Comparison of ENCODE assay signal across 9 cellular contexts in the genomic region with DNA sequence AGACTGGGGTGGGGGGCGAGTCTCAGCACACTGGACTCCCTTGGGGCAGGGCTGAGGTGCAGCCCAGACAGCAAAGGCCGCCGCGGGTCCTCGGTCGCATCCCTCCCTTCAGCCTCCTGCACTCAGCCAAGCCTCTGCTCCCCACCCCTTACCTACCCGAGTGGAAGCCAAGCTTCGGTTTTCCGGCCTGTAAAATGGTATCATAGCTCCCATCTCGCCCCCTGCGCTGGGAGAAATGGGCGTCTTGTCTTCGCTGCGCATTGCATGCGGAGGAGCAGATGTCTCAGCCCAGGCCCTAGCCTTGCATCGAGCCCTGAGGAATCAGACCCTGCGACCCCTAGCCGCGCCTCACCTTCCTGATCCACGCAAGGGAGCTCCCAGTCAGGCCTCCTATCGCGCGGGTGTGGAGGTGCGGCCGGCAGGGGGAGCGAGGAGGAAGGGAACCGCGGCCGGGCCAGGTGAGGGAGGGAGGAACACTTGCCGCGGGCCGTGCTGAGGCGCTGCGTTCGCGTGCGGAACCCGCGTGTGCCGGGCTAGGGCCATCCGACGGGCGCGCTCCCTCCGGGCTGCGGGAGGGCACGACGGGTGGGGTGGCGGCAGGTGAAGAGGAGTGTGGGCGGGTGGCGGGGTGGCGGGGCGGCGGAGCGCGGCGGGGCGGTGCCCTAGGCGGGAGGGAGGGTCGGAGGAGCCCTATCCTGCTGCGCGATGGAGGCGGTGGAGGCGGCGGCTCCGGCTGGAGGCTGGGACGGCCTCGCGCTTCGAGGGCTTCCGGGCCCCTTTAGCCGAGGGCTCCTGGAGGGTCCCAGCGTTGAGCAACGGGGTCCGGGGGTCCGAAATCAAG. TPM values are rescaled to one million over a fixed set of nuclear protein-coding genes. Genes with fewer than 3 reads are reported as not detected.
DNase-seq lines count a peak whose midpoint lies in the region; ATAC-seq and TF ChIP-seq lines count a peak whose summit lies in the region.
"Had no signal": no experiment of that assay in that cellular context is flagged by ENCODE, and none has a peak within 500 bp of the region (broad histone marks: within the 10 kb centered on the region; RNA-seq: fewer than 3 reads in every experiment).

No MANE protein-coding gene starts in this region.

- no peak overlapping the region for H4K8ac ChIP-seq in mesenchymal stem cell (ENCODE audit: low read length)

- H3K4me1 Mint-ChIP-seq in CD4-positive, CD25-positive, alpha-beta regulatory T cell: peaks cover 5 to 34% (median 14%) of the 10 kb centered on the region in 4 donors
- peaks cover 46% of the 10 kb centered on the region for H3K4me1 Mint-ChIP-seq in stimulated activated naive CD8-positive, alpha-beta T cell treated with anti-CD3 and anti-CD28 coated beads, Interleukin-15, amount 100 ng/mL, for 72 hours

- H3K27ac Mint-ChIP-seq in CD4-positive, CD25-positive, alpha-beta regulatory T cell: no peak overlapping the region
- H3K27ac Mint-ChIP-seq in stimulated activated naive CD8-positive, alpha-beta T cell treated with anti-CD3 and anti-CD28 coated beads, Interleukin-15, amount 100 ng/mL, for 72 hours: no peak overlapping the region

- no peak overlapping the region for H2BK15ac ChIP-seq in mesenchymal stem cell (ENCODE audit: low read depth, poor library complexity, severe bottlenecking)

- peaks cover 0 to 3% (median 0%) of the 10 kb centered on the region in 7 donors for H3K9me3 Mint-ChIP-seq in CD4-positive, CD25-positive, alpha-beta regulatory T cell
- H3K9me3 Mint-ChIP-seq in stimulated activated naive CD8-positive, alpha-beta T cell treated with anti-CD3 and anti-CD28 coated beads, Interleukin-15, amount 100 ng/mL, for 72 hours: no peaks in the 10 kb centered on the region

- H4K91ac ChIP-seq in mesenchymal stem cell (ENCODE audit: low read length): no peak overlapping the region

- H3K9ac ChIP-seq in HUES64 (ENCODE audit: low read depth, low read length) (no peak overlapping the region), mesenchymal stem cell (ENCODE audit: low read length) (no peak overlapping the region)

- H2AK5ac ChIP-seq in mesenchymal stem cell (ENCODE audit: low read length, severe bottlenecking): no peak overlapping the region

- H3K9me3 ChIP-seq in CD4-positive, CD25-positive, alpha-beta regulatory T cell (ENCODE audit: control insufficient read depth in 2 of 2, low read length in 2 of 2): no peaks in the 10 kb centered on the region
- H3K9me3 ChIP-seq in HUES64 (ENCODE audit: insufficient read depth, low read depth, low read length) (no peaks in the 10 kb centered on the region), mesenchymal stem cell (ENCODE audit: control insufficient read depth, low read length) (no peaks in the 10 kb centered on the region)

- peaks cover 5% of the 10 kb centered on the region for H3K27me3 ChIP-seq in CD4-positive, CD25-positive, alpha-beta regulatory T cell (ENCODE audit: control insufficient read depth, insufficient read depth, low read length)
- H3K27me3 ChIP-seq in HUES64 (ENCODE audit: insufficient read depth, low read length) (peaks cover 98% of the 10 kb centered on the region), mesenchymal stem cell (ENCODE audit: control insufficient read depth in 1 of 2, insufficient read depth in 1 of 2, low read length in 2 of 2) (peaks cover 67 to 88% of the 10 kb centered on the region in 2 experiments)

- peaks cover 38% of the 10 kb centered on the region for H3K4me1 ChIP-seq in CD4-positive, CD25-positive, alpha-beta regulatory T cell (ENCODE audit: control insufficient read depth, insufficient read depth, low read length, poor library complexity, severe bottlenecking)
- peaks cover 3% of the 10 kb centered on the region; the same call in 1 of the 2 replicates for H3K4me1 ChIP-seq in HUES64 (ENCODE audit: insufficient read depth, low read length)
- H3K4me1 ChIP-seq in mesenchymal stem cell (ENCODE audit: control insufficient read depth, insufficient read depth, low read depth, low read length): peaks cover 34% of the 10 kb centered on the region

- no peak overlapping the region for H2BK12ac ChIP-seq in mesenchymal stem cell (ENCODE audit: low read length in 2 of 2)

- no peaks in the 10 kb centered on the region for H3K36me3 Mint-ChIP-seq in CD4-positive, CD25-positive, alpha-beta regulatory T cell

- no peaks in the 10 kb centered on the region for H3K79me1 ChIP-seq in mesenchymal stem cell (replicated peaks; ENCODE audit: low read length, poor library complexity, severe bottlenecking)

- WGBS in HUES64: 5% methylated on average over 76 of the region's 76 CpGs
- WGBS in mesenchymal stem cell: 7% methylated on average over 52 of the region's 76 CpGs

- no peak overlapping the region for H2AFZ ChIP-seq in mesenchymal stem cell (ENCODE audit: low read depth, low read length)

- H2BK5ac ChIP-seq in mesenchymal stem cell (ENCODE audit: low read depth, low read length, poor library complexity, severe bottlenecking): no peak overlapping the region

- no peak overlapping the region for H3K4me3 ChIP-seq in CD4-positive, CD25-positive, alpha-beta regulatory T cell (ENCODE audit: low read depth, low read length)
- H3K4me3 ChIP-seq in HUES64 (ENCODE audit: low read length) (peak overlapping the region; percentile 27; the same call in 1 of the 2 replicates), cardiac fibroblast (replicated peaks in 1 of 2; ENCODE audit: low read depth in 2 of 2, low read length in 2 of 2) (no peak overlapping the region), mesenchymal stem cell (ENCODE audit: insufficient read depth in 1 of 2, low read depth in 1 of 2, low read length in 2 of 2) (no peak overlapping the region)

- no peak overlapping the region for H3K4ac ChIP-seq in mesenchymal stem cell (ENCODE audit: low read depth in 1 of 2, low read length in 2 of 2)

- no peak overlapping the region for H3K14ac ChIP-seq in mesenchymal stem cell (ENCODE audit: low read length in 2 of 2)

- H3K4me2 ChIP-seq in mesenchymal stem cell (ENCODE audit: low read length, poor library complexity, severe bottlenecking): peak overlapping the region; percentile 43

- H3K27ac ChIP-seq in CD4-positive, CD25-positive, alpha-beta regulatory T cell (ENCODE audit: insufficient read depth, low read length, poor library complexity, severe bottlenecking): no peak overlapping the region
- H3K27ac ChIP-seq in HUES64 (ENCODE audit: low read depth, low read length) (no peak overlapping the region), mesenchymal stem cell (ENCODE audit: low read length, poor library complexity, severe bottlenecking) (no peak overlapping the region)

- H3K27me3 Mint-ChIP-seq in CD4-positive, CD25-positive, alpha-beta regulatory T cell: peaks cover 54% of the 10 kb centered on the region
- H3K27me3 Mint-ChIP-seq in stimulated activated naive CD8-positive, alpha-beta T cell treated with anti-CD3 and anti-CD28 coated beads, Interleukin-15, amount 100 ng/mL, for 72 hours: peaks cover 86% of the 10 kb centered on the region

- peak; percentile 63 to 71 for ATAC-seq in CD4-positive, CD25-positive, alpha-beta regulatory T cell (ENCODE audit: low read depth in 2 of 2)
- peak; percentile 72 for ATAC-seq in stimulated activated naive CD8-positive, alpha-beta T cell treated with anti-CD3 and anti-CD28 coated beads, Interleukin-15, amount 100 ng/mL, for 72 hours
- no peak for ATAC-seq in HG03378 (IDR thresholded peaks at IDR 0.05; ENCODE audit: unreplicated experiment)

- no peak overlapping the region for H3K18ac ChIP-seq in mesenchymal stem cell (ENCODE audit: low read depth in 1 of 2, low read length in 2 of 2)

- peak; percentile 50 for TF ChIP-seq CTCF in cardiac fibroblast (IDR thresholded peaks at IDR 0.05; ENCODE audit: low read depth, low read length)

- H3K36me3 ChIP-seq in CD4-positive, CD25-positive, alpha-beta regulatory T cell (ENCODE audit: control insufficient read depth, insufficient read depth, low read length): no peaks in the 10 kb centered on the region
- H3K36me3 ChIP-seq in HUES64 (ENCODE audit: insufficient read depth, low read length): no peaks in the 10 kb centered on the region
- peaks cover 0 to 5% of the 10 kb centered on the region in 2 experiments for H3K36me3 ChIP-seq in mesenchymal stem cell (ENCODE audit: control insufficient read depth in 1 of 2, insufficient read depth in 2 of 2, low read depth in 1 of 2, low read length in 2 of 2)

- DNase-seq in CD4-positive, CD25-positive, alpha-beta regulatory T cell: peak; percentile 56 to 80 (median 72)
- peak; percentile 34 to 63 (median 51) for DNase-seq in activated CD4-positive, CD25-positive, alpha-beta regulatory T cell (lab: John Stamatoyannopoulos, UW)
- DNase-seq in cardiac fibroblast (ENCODE audit: low read depth in 2 of 2): peak; percentile 23 to 27
- DNase-seq in mesenchymal stem cell: peak; percentile 20
- DNase-seq in stimulated activated naive CD8-positive, alpha-beta T cell treated with anti-CD3 and anti-CD28 coated beads, Interleukin-15, amount 100 ng/mL, for 72 hours: peak; percentile 59 to 72
- DNase-seq in SW 1271 (lab: John Stamatoyannopoulos, UW): no peak

- no peak overlapping the region for H2BK120ac ChIP-seq in mesenchymal stem cell (ENCODE audit: low read depth, low read length)

- no peak overlapping the region for H3K23ac ChIP-seq in mesenchymal stem cell (ENCODE audit: low read length in 2 of 2)

- H3K4me3 Mint-ChIP-seq in CD4-positive, CD25-positive, alpha-beta regulatory T cell: peak overlapping the region in 3 of 4 donors; percentile 43 to 80 (median 76)
- H3K4me3 Mint-ChIP-seq in stimulated activated naive CD8-positive, alpha-beta T cell treated with anti-CD3 and anti-CD28 coated beads, Interleukin-15, amount 100 ng/mL, for 72 hours: peak overlapping the region; percentile 33 to 74

RNA-seq across cellular contexts. Expression of gene TBX1, which starts 4.1 kb away (rescaled TPM):
- total RNA-seq in CD4-positive, CD25-positive, alpha-beta regulatory T cell: not detected
- polyA plus RNA-seq in CD4-positive, CD25-positive, alpha-beta regulatory T cell: not detected
- 1.6 TPM for polyA plus RNA-seq in HUES64 (2013, experiment 1 of 2)
- 5.1 TPM for polyA plus RNA-seq in HUES64 (2013, experiment 2 of 2)
- 2.4 TPM for polyA plus RNA-seq in mesenchymal stem cell (2013, experiment 1 of 2)
- 2.5 TPM for polyA plus RNA-seq in mesenchymal stem cell (2013, experiment 2 of 2)

RNA-seq across cellular contexts. Expression of gene GP1BB, which starts 33.2 kb away (rescaled TPM):
- 6.4 TPM for total RNA-seq in CD4-positive, CD25-positive, alpha-beta regulatory T cell
- polyA plus RNA-seq in CD4-positive, CD25-positive, alpha-beta regulatory T cell: not detected
- 2.5 TPM for polyA plus RNA-seq in HUES64 (2013, experiment 1 of 2)
- polyA plus RNA-seq in HUES64 (2013, experiment 2 of 2): 7.9 TPM
- polyA plus RNA-seq in mesenchymal stem cell (2013, experiment 1 of 2): 1.0 TPM
- 1.2 TPM for polyA plus RNA-seq in mesenchymal stem cell (2013, experiment 2 of 2)
- total RNA-seq: HT1080 had no signal

RNA-seq across cellular contexts. Expression of gene SEPTIN5, which starts 42.2 kb away (rescaled TPM):
- 5.2 TPM for total RNA-seq in CD4-positive, CD25-positive, alpha-beta regulatory T cell
- polyA plus RNA-seq in CD4-positive, CD25-positive, alpha-beta regulatory T cell: not detected
- 6.5 TPM for polyA plus RNA-seq in HUES64 (2013, experiment 1 of 2)
- 11.3 TPM for polyA plus RNA-seq in HUES64 (2013, experiment 2 of 2)
- 5.7 TPM for polyA plus RNA-seq in mesenchymal stem cell (2013, experiment 1 of 2)
- 6.2 TPM for polyA plus RNA-seq in mesenchymal stem cell (2013, experiment 2 of 2)

Comparison
In these comparisons a context has a peak if more than half of its experiments do, and no peak if none do; other contexts are left out.
1. DNase-seq: peak in CD4-positive, CD25-positive, alpha-beta regulatory T cell (3 of 3), activated CD4-positive, CD25-positive, alpha-beta regulatory T cell (4 of 4), cardiac fibroblast (2 of 2), mesenchymal stem cell (single experiment) and stimulated activated naive CD8-positive, alpha-beta T cell treated with anti-CD3 and anti-CD28 coated beads, Interleukin-15, amount 100 ng/mL, for 72 hours (2 of 2); none in SW 1271 (0 of 2).